Comparison of ENCODE assay signal across 1 cellular context in genomic region chr1:217622042-217622441, GRCh38.
TF ChIP-seq lines count a peak whose summit lies in the region.

No MANE protein-coding gene starts in this region.

TF ChIP-seq in GM12878, 131 proteins besides CTCF, POLR2A, EP300 and RAD21:
- TF ChIP-seq FOS (IDR thresholded peaks at IDR 0.05; ENCODE audit: borderline replicate concordance, extremely low read depth, insufficient read length) (no peak), POLR2AphosphoS5 (IDR thresholded peaks at IDR 0.05; ENCODE audit: low read length) (no peak), SIN3A (IDR thresholded peaks at IDR 0.05; ENCODE audit: low read depth, low read length) (no peak), SMAD1 (IDR thresholded peaks at IDR 0.05; ENCODE audit: low read depth, partially characterized antibody) (no peak), SP1 (IDR thresholded peaks at IDR 0.05; ENCODE audit: low read depth, low read length) (no peak), NBN (IDR thresholded peaks at IDR 0.05) (no peak), BCL11A (IDR thresholded peaks at IDR 0.05; ENCODE audit: low read depth, low read length) (no peak), CUX1 (IDR thresholded peaks at IDR 0.05; ENCODE audit: insufficient replicate concordance, low read depth, low read length) (no peak), BCL3 (IDR thresholded peaks at IDR 0.05; ENCODE audit: borderline replicate concordance, insufficient read depth, low read depth, low read length, poor library complexity, severe bottlenecking) (no peak), BCLAF1 (IDR thresholded peaks at IDR 0.05) (no peak), TCF7 (IDR thresholded peaks at IDR 0.05; ENCODE audit: borderline replicate concordance) (no peak), ZSCAN29 (IDR thresholded peaks at IDR 0.05) (no peak), SPI1 (IDR thresholded peaks at IDR 0.05; ENCODE audit: borderline replicate concordance, insufficient read depth, low read depth, low read length) (no peak), YY1 (IDR thresholded peaks at IDR 0.05; ENCODE audit: low read depth, low read length) (no peak), ZNF217 (IDR thresholded peaks at IDR 0.05) (no peak)
